Comparison of ENCODE assay signal across 12 cellular contexts in the genomic region with DNA sequence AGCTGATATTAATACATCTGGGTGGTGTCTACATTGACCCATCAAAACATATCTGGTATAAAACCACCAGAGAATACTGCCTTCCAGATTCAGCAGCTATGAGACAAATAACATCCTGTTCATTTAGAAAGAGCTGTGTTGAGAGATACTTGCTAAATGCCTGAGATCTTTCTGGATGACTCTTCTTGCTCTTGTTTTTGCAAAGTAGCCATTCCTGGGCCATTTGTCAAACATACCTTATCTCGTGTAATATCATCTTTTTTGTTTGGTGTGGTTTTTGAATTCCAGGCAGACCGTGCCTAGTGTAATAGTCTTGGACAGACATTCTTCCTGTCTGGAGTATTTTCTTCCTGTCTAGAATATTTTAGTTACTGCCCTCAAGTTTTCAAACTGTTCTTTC.
DNase-seq lines count a peak whose midpoint lies in the region; ATAC-seq and TF ChIP-seq lines count a peak whose summit lies in the region.
"Had no signal": no experiment of that assay in that cellular context is flagged by ENCODE, and none has a peak within 500 bp of the region (broad histone marks: within the 10 kb centered on the region; RNA-seq: fewer than 3 reads in every experiment).

No MANE protein-coding gene starts in this region.

- H3K9me3 ChIP-seq in ascending aorta: no peaks in the 10 kb centered on the region

- H3K27ac ChIP-seq in ascending aorta: peak overlapping the region; percentile 68 to 80

- TF ChIP-seq CTCF in ascending aorta (IDR thresholded peaks at IDR 0.05): no peak

- H3K36me3 ChIP-seq in ascending aorta: no peaks in the 10 kb centered on the region

- intact Hi-C loops in ascending aorta (cut with DNase I): loop anchor here (5.0 kb wide), 1 partner anchor 78 kb away; no protein-coding TSS in a partner anchor
- intact Hi-C loops in left cardiac atrium (cut with DNase I): no loop called here

- peaks cover 0 to 9% of the 10 kb centered on the region in 2 donors for H3K4me1 ChIP-seq in ascending aorta

- H3K27me3 ChIP-seq in ascending aorta: no peaks in the 10 kb centered on the region

- ATAC-seq in left cardiac atrium (peak; percentile 41 to 82), GM18520 (IDR thresholded peaks at IDR 0.05; ENCODE audit: unreplicated experiment) (no peak), HG03045 (IDR thresholded peaks at IDR 0.05; ENCODE audit: unreplicated experiment) (no peak), GM21367 (IDR thresholded peaks at IDR 0.05; ENCODE audit: unreplicated experiment) (no peak)
- ATAC-seq: naive thymus-derived CD4-positive, alpha-beta T cell had no signal

- peak overlapping the region in 1 of 2 donors; percentile 26 for H3K4me3 ChIP-seq in ascending aorta

- DNase-seq in EH (ENCODE audit: low read depth) (peak; percentile 96), ascending aorta (ENCODE audit: low spot score in 2 of 2) (no peak), left cardiac atrium (no peak), renal cortical epithelial cell (ENCODE audit: low read depth) (peak; percentile 14), NCI-H524 (lab: John Stamatoyannopoulos, UW) (no peak)
- DNase-seq: activated CD4-positive, alpha-beta T cell treated with anti-CD3 and anti-CD28 coated beads for 1 hour; activated naive CD4-positive, alpha-beta T cell; CD4-positive, CD25-positive, alpha-beta regulatory T cell; naive thymus-derived CD4-positive, alpha-beta T cell had no signal

Comparison
In these comparisons a context has a peak if more than half of its experiments do, and no peak if none do; other contexts are left out.
1. DNase-seq: peak in EH (single experiment) and renal cortical epithelial cell (single experiment); none in ascending aorta (0 of 2), left cardiac atrium (single experiment) and NCI-H524 (0 of 2).
2. ATAC-seq: peak in left cardiac atrium (2 of 2); none in GM18520 (single experiment), HG03045 (single experiment) and GM21367 (single experiment).